Comparison of ENCODE assay signal across 7 cellular contexts in genomic region chr12:109004022-109004421, GRCh38. TPM values are rescaled to one million over a fixed set of nuclear protein-coding genes. Genes with fewer than 3 reads are reported as not detected.
"Had no signal": no experiment of that assay in that cellular context is flagged by ENCODE, and none has a peak within 500 bp of the region (broad histone marks: within the 10 kb centered on the region; RNA-seq: fewer than 3 reads in every experiment).

No MANE protein-coding gene starts in this region.

- H3K4me3 ChIP-seq: K562 had no signal

- DNase-seq: IMR-90, KBM-7, KG1 had no signal

- ATAC-seq: HepG2, K562 had no signal

- H3K27ac ChIP-seq: HL-60 had no signal

RNA-seq across cellular contexts. Expression of gene SVOP, which starts 16.8 kb away (rescaled TPM):
- total RNA-seq: HepG2, HT-29, IMR-90 had no signal
